Comparison of ENCODE assay signal across 2 cellular contexts in genomic region chr16:84872971-84873370, GRCh38. TPM values are rescaled to one million over a fixed set of nuclear protein-coding genes. Genes with fewer than 3 reads are reported as not detected.
"Had no signal": no experiment of that assay in that cellular context is flagged by ENCODE, and none has a peak within 500 bp of the region (broad histone marks: within the 10 kb centered on the region; RNA-seq: fewer than 3 reads in every experiment).

No MANE protein-coding gene starts in this region.

RNA-seq across cellular contexts. Expression of gene CRISPLD2, which starts 53.2 kb away (rescaled TPM):
- total RNA-seq: activated CD8-positive, alpha-beta memory T cell treated with anti-CD3 and anti-CD28 coated beads, Interleukin-2, amount 10 ng/mL, durations not matched to agents 7 days and 5 days; activated CD8-positive, alpha-beta T cell treated with anti-CD3 and anti-CD28 coated beads, Interleukin-2, amount 10 ng/mL, durations not matched to agents 7 days and 5 days had no signal
